ENCODE assay signal across 8 cellular contexts in the genomic region with DNA sequence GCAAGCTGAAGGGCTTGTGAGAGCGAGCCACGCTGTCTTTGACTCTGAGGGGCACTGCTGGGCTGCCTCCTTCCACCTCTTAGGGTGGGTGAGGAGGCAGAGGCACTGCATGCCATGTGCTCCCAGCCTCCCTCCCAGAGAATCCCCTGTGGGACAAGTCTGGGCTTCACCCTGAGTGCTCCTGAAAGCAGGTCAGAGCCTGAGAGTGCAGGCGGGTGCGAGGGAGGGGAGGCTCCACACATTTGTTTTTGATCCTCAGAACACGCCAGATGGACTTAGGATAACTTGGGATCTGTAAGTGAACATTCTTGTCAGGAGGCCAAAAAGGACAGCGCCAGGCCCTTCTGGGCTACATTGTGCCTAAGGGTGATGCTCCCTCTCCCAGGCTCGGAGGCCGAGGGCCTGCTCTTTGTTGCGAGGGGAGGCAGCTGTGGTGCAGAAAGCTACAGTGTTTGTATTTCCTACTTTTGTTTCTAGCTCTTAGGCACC.
DNase-seq lines count a peak whose midpoint lies in the region; ATAC-seq and TF ChIP-seq lines count a peak whose summit lies in the region.

No MANE protein-coding gene starts in this region.

- WGBS in gastroesophageal sphincter (ENCODE audit: low coverage in 1 of 2), 2 donors: 36 to 55% methylated on average over 4 to 5 of the region's 9 CpGs

- no peak for TF ChIP-seq POLR2A in gastroesophageal sphincter (IDR thresholded peaks at IDR 0.05)
- TF ChIP-seq POLR2A in erythroblast (IDR thresholded peaks at IDR 0.05; ENCODE audit: low read length): no peak

- H3K27me3 ChIP-seq in SJSA1 (replicated peaks) (no peaks in the 10 kb centered on the region), gastroesophageal sphincter (no peaks in the 10 kb centered on the region)

- H3K27ac ChIP-seq in SJSA1: peak overlapping the region; percentile 97
- H3K27ac ChIP-seq in gastroesophageal sphincter: peak overlapping the region; percentile 77 to 81 (median 80)

- DNase-seq in DMS79 treated with DMSO at 0.1 percent for 48 hours (lab: John Stamatoyannopoulos, UW): peak; percentile 94
- DNase-seq in SJSA1 (ENCODE audit: low read depth in 1 of 2, low spot score in 2 of 2): peak; percentile 85 to 91
- peak; percentile 6 for DNase-seq in putamen (ENCODE audit: low spot score)
- DNase-seq in NCI-H2196 (lab: John Stamatoyannopoulos, UW; ENCODE audit: unreplicated experiment): no peak
- DNase-seq in NCI-H526 treated with DMSO at 0.1 percent for 48 hours (lab: John Stamatoyannopoulos, UW): no peak
- DNase-seq in erythroblast (lab: John Stamatoyannopoulos, UW): no peak

- no peak for TF ChIP-seq CTCF in gastroesophageal sphincter (IDR thresholded peaks at IDR 0.05)

- no peak for TF ChIP-seq EP300 in gastroesophageal sphincter (IDR thresholded peaks at IDR 0.05)

- H3K36me3 ChIP-seq in SJSA1 (no peaks in the 10 kb centered on the region), gastroesophageal sphincter (no peaks in the 10 kb centered on the region)

- ATAC-seq in gastroesophageal sphincter: peak; percentile 62
- ATAC-seq in GM18519 (IDR thresholded peaks at IDR 0.05; ENCODE audit: low FRiP score, unreplicated experiment): no peak

- peaks cover 57% of the 10 kb centered on the region for H3K4me1 ChIP-seq in SJSA1 (replicated peaks)
- peaks cover 23 to 61% (median 24%) of the 10 kb centered on the region in 3 donors for H3K4me1 ChIP-seq in gastroesophageal sphincter

- H3K4me3 ChIP-seq in SJSA1 (no peak overlapping the region), gastroesophageal sphincter (no peak overlapping the region)

- H3K9me3 ChIP-seq in SJSA1 (replicated peaks) (no peaks in the 10 kb centered on the region), gastroesophageal sphincter (no peaks in the 10 kb centered on the region)

Comparison
In these comparisons a context has a peak if more than half of its experiments do, and no peak if none do; other contexts are left out.
1. DNase-seq: peak in DMS79 treated with DMSO at 0.1 percent for 48 hours (single experiment), SJSA1 (2 of 2) and putamen (single experiment); none in NCI-H2196 (single experiment), NCI-H526 treated with DMSO at 0.1 percent for 48 hours (single experiment) and erythroblast (0 of 2).